ENCODE assay signal across 20 cellular contexts in genomic region chr20:18698735-18699380, GRCh38.
DNase-seq lines count a peak whose midpoint lies in the region; ATAC-seq and TF ChIP-seq lines count a peak whose summit lies in the region.
"Had no signal": no experiment of that assay in that cellular context is flagged by ENCODE, and none has a peak within 500 bp of the region (broad histone marks: within the 10 kb centered on the region; RNA-seq: fewer than 3 reads in every experiment).

No MANE protein-coding gene starts in this region.

- no peaks in the 10 kb centered on the region for H3K36me3 ChIP-seq in HUES48 (ENCODE audit: control insufficient read depth, insufficient read depth, low read length)
- H3K36me3 ChIP-seq: BLaER1 had no signal

- POLR2A ChIA-PET in WTC11 (lab: Charles Lee) = no interaction called here

- H3K9me3 ChIP-seq in HUES48 (ENCODE audit: control insufficient read depth, insufficient read depth, low read length) = no peaks in the 10 kb centered on the region

- H3K27ac Mint-ChIP-seq in WTC11 (no peak overlapping the region; the same call in 1 of the 2 replicates), nephron progenitor cell (peak overlapping the region; percentile 36)
- H3K27ac Mint-ChIP-seq: B cell; CD4-positive, CD25-positive, alpha-beta regulatory T cell; CD8-positive, alpha-beta T cell had no signal

- no peak overlapping the region for H3K4me3 ChIP-seq in HUES48 (ENCODE audit: low read depth, low read length)
- H3K4me3 ChIP-seq: BLaER1 had no signal

- CTCF ChIA-PET in WTC11 (lab: Charles Lee) = interaction anchor here (1.5 kb wide), 1 partner anchor 67 kb away, joined by 8 read pairs; no protein-coding TSS in a partner anchor

- peaks cover 30% of the 10 kb centered on the region for H3K4me1 Mint-ChIP-seq in WTC11
- peaks cover 7% of the 10 kb centered on the region for H3K4me1 Mint-ChIP-seq in nephron progenitor cell

- H3K27ac ChIP-seq in HUES48 (ENCODE audit: low read depth, low read length) = peak overlapping the region; percentile 37
- H3K27ac ChIP-seq: 22Rv1, BLaER1, C4-2B had no signal

- peak; percentile 68 for DNase-seq in ELF-1 (ENCODE audit: low read depth, low spot score)
- DNase-seq in WTC11 (ENCODE audit: low spot score) = no peak
- DNase-seq in nephron progenitor cell = no peak
- DNase-seq in NCI-H526 (lab: John Stamatoyannopoulos, UW) = no peak
- no peak for DNase-seq in NCI-H1092 treated with DMSO at 0.1 percent for 48 hours (lab: John Stamatoyannopoulos, UW)
- DNase-seq in NCI-H1417 (lab: John Stamatoyannopoulos, UW) = no peak
- DNase-seq: CD4-positive, CD25-positive, alpha-beta regulatory T cell; CD8-positive, alpha-beta T cell; DMS 273 treated with DMSO at 0.1 percent for 48 hours; DMS79; EL; GF-D8; GOT3; H7 had no signal

- H3K9ac ChIP-seq in HUES48 (ENCODE audit: low read depth, low read length) = no peak overlapping the region
- H3K9ac ChIP-seq: BLaER1 had no signal

- peaks cover 8% of the 10 kb centered on the region; the same call in 1 of the 2 replicates for H3K4me1 ChIP-seq in HUES48 (ENCODE audit: control insufficient read depth, insufficient read depth, low read length)

- TF ChIP-seq CTCF in WTC11 (IDR thresholded peaks at IDR 0.05) (no peak), nephron progenitor cell (IDR thresholded peaks at IDR 0.05) (no peak)

- no peaks in the 10 kb centered on the region for H3K36me3 Mint-ChIP-seq in WTC11
- peaks cover 10% of the 10 kb centered on the region for H3K36me3 Mint-ChIP-seq in nephron progenitor cell (ENCODE audit: low read depth)

- H3K4me3 Mint-ChIP-seq in WTC11 = no peak overlapping the region
- H3K4me3 Mint-ChIP-seq in nephron progenitor cell = no peak overlapping the region
- H3K4me3 Mint-ChIP-seq: B cell; CD4-positive, CD25-positive, alpha-beta regulatory T cell; CD8-positive, alpha-beta T cell had no signal

- H3K27me3 ChIP-seq in HUES48 (ENCODE audit: control insufficient read depth, insufficient read depth, low read length) = no peaks in the 10 kb centered on the region
- H3K27me3 ChIP-seq: BLaER1 had no signal

- no peaks in the 10 kb centered on the region; the same call in 1 of the 2 replicates for H3K27me3 Mint-ChIP-seq in WTC11 (ENCODE audit: low read depth)
- no peaks in the 10 kb centered on the region for H3K27me3 Mint-ChIP-seq in nephron progenitor cell (ENCODE audit: low read depth, poor library complexity)
- H3K27me3 Mint-ChIP-seq: B cell; CD4-positive, CD25-positive, alpha-beta regulatory T cell had no signal

- H3K9me3 Mint-ChIP-seq in WTC11 = peaks cover 8% of the 10 kb centered on the region; the same call in 1 of the 2 replicates
- H3K9me3 Mint-ChIP-seq in nephron progenitor cell = peaks cover 4% of the 10 kb centered on the region
- H3K9me3 Mint-ChIP-seq: CD8-positive, alpha-beta T cell had no signal

- peak; percentile 85 for ATAC-seq in WTC11
- ATAC-seq: CD8-positive, alpha-beta T cell; HCT116 had no signal

TF ChIP-seq in WTC11, 78 proteins besides CTCF, POLR2A, EP300 and RAD21 (continues in another document):
- TF ChIP-seq ATF2 (CRISPR knock-in tag; IDR thresholded peaks at IDR 0.05; ENCODE audit: borderline replicate concordance, low read depth) (no peak), ZMAT4 (CRISPR knock-in tag; IDR thresholded peaks at IDR 0.05) (no peak), RORB (CRISPR knock-in tag; IDR thresholded peaks at IDR 0.05) (no peak), CREM (CRISPR knock-in tag; IDR thresholded peaks at IDR 0.05) (no peak), ZNF416 (CRISPR knock-in tag; IDR thresholded peaks at IDR 0.05) (no peak), JUN (CRISPR knock-in tag; IDR thresholded peaks at IDR 0.05) (no peak), TEAD1 (CRISPR knock-in tag; IDR thresholded peaks at IDR 0.05) (no peak), ZNF512 (CRISPR knock-in tag; IDR thresholded peaks at IDR 0.05; ENCODE audit: borderline replicate concordance) (no peak), NR1H2 (CRISPR knock-in tag; IDR thresholded peaks at IDR 0.05) (no peak), STAT6 (CRISPR knock-in tag; conservative IDR thresholded peaks at IDR 0.05; ENCODE audit: low read depth) (no peak), E2F1 (CRISPR knock-in tag; IDR thresholded peaks at IDR 0.05) (no peak), E2F5 (CRISPR knock-in tag; IDR thresholded peaks at IDR 0.05) (no peak), ZNF671 (CRISPR knock-in tag; IDR thresholded peaks at IDR 0.05) (no peak), ZSCAN18 (CRISPR knock-in tag; IDR thresholded peaks at IDR 0.05) (no peak), FOXJ3 (CRISPR knock-in tag; IDR thresholded peaks at IDR 0.05; ENCODE audit: borderline replicate concordance) (no peak), OVOL2 (CRISPR knock-in tag; IDR thresholded peaks at IDR 0.05; ENCODE audit: borderline replicate concordance) (no peak), ZNF138 (CRISPR knock-in tag; conservative IDR thresholded peaks at IDR 0.05) (no peak)
